3 cellular contexts compared by ENCODE assay signal in the genomic region with DNA sequence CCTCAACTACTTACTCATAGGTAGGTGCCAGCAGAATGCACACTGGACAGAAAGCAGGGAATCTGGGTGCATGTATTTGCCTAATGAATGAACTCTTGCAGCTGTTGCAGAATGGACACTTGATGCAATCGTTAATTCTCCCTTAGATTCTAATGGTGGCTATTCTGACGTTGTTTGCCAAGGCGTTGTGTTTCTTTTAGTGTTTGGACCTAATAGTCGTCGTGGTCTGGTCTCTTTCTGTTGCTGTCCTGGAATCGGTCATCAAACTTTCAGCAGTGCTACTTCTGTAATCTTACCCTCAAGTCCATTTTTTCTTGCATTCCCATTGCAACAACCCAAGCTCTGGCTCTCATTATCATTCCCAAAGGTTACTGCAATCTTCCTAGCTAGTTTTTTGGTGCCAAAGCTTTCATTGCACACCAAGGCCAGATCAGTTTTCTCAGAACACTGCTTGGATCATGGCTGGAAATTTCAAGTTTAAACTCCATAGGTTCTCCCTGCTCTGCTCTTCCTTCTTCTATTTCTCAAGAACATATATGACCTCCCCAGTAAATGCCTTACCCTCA.
TF ChIP-seq lines count a peak whose summit lies in the region.

No MANE protein-coding gene starts in this region.

TF ChIP-seq in A549, 52 proteins besides CTCF, POLR2A, EP300 and RAD21:
- no peak for TF ChIP-seq EHF (CRISPR knock-in tag; IDR thresholded peaks at IDR 0.05)
- TF ChIP-seq, protein P1, sequence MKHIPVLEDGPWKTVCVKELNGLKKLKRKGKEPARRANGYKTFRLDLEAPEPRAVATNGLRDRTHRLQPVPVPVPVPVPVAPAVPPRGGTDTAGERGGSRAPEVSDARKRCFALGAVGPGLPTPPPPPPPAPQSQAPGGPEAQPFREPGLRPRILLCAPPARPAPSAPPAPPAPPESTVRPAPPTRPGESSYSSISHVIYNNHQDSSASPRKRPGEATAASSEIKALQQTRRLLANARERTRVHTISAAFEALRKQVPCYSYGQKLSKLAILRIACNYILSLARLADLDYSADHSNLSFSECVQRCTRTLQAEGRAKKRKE (CRISPR knock-in tag; IDR thresholded peaks at IDR 0.05; ENCODE audit: low read depth), result no peak

TF ChIP-seq in HCT116, 20 proteins besides CTCF, POLR2A, EP300 and RAD21:
- TF ChIP-seq JUND (IDR thresholded peaks at IDR 0.05) (no peak), ZFX (IDR thresholded peaks at IDR 0.05) (no peak), FOSL1 (IDR thresholded peaks at IDR 0.05; ENCODE audit: low read depth) (no peak), EZH2 (IDR thresholded peaks at IDR 0.05) (no peak), CEBPB (IDR thresholded peaks at IDR 0.05; ENCODE audit: low read depth) (no peak), SIN3A (IDR thresholded peaks at IDR 0.05; ENCODE audit: low read depth) (no peak), TCF7L2 (IDR thresholded peaks at IDR 0.05; ENCODE audit: borderline replicate concordance, extremely low read depth, insufficient read depth, insufficient read length) (no peak), CBX3 (IDR thresholded peaks at IDR 0.05; ENCODE audit: low read depth) (no peak), ZNF274 (IDR thresholded peaks at IDR 0.05; ENCODE audit: low read depth, low read length) (no peak), SP1 (IDR thresholded peaks at IDR 0.05; ENCODE audit: low read depth) (no peak), YY1 (IDR thresholded peaks at IDR 0.05; ENCODE audit: extremely low read depth, insufficient replicate concordance, low read depth, low read length) (no peak), ELF1 (IDR thresholded peaks at IDR 0.05; ENCODE audit: borderline replicate concordance, low read depth) (no peak), EZH2phosphoT487 (IDR thresholded peaks at IDR 0.05; ENCODE audit: borderline replicate concordance) (no peak), SRF (IDR thresholded peaks at IDR 0.05; ENCODE audit: low read depth) (no peak), EGR1 (IDR thresholded peaks at IDR 0.05; ENCODE audit: low read depth) (no peak)
- TF ChIP-seq, protein P2, sequence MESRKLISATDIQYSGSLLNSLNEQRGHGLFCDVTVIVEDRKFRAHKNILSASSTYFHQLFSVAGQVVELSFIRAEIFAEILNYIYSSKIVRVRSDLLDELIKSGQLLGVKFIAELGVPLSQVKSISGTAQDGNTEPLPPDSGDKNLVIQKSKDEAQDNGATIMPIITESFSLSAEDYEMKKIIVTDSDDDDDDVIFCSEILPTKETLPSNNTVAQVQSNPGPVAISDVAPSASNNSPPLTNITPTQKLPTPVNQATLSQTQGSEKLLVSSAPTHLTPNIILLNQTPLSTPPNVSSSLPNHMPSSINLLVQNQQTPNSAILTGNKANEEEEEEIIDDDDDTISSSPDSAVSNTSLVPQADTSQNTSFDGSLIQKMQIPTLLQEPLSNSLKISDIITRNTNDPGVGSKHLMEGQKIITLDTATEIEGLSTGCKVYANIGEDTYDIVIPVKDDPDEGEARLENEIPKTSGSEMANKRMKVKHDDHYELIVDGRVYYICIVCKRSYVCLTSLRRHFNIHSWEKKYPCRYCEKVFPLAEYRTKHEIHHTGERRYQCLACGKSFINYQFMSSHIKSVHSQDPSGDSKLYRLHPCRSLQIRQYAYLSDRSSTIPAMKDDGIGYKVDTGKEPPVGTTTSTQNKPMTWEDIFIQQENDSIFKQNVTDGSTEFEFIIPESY (IDR thresholded peaks at IDR 0.05; ENCODE audit: extremely low read depth, insufficient replicate concordance, low read length), result no peak
- TF ChIP-seq, protein P3, sequence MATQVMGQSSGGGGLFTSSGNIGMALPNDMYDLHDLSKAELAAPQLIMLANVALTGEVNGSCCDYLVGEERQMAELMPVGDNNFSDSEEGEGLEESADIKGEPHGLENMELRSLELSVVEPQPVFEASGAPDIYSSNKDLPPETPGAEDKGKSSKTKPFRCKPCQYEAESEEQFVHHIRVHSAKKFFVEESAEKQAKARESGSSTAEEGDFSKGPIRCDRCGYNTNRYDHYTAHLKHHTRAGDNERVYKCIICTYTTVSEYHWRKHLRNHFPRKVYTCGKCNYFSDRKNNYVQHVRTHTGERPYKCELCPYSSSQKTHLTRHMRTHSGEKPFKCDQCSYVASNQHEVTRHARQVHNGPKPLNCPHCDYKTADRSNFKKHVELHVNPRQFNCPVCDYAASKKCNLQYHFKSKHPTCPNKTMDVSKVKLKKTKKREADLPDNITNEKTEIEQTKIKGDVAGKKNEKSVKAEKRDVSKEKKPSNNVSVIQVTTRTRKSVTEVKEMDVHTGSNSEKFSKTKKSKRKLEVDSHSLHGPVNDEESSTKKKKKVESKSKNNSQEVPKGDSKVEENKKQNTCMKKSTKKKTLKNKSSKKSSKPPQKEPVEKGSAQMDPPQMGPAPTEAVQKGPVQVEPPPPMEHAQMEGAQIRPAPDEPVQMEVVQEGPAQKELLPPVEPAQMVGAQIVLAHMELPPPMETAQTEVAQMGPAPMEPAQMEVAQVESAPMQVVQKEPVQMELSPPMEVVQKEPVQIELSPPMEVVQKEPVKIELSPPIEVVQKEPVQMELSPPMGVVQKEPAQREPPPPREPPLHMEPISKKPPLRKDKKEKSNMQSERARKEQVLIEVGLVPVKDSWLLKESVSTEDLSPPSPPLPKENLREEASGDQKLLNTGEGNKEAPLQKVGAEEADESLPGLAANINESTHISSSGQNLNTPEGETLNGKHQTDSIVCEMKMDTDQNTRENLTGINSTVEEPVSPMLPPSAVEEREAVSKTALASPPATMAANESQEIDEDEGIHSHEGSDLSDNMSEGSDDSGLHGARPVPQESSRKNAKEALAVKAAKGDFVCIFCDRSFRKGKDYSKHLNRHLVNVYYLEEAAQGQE (IDR thresholded peaks at IDR 0.05; ENCODE audit: low read depth), result no peak
- TF ChIP-seq, protein P4, sequence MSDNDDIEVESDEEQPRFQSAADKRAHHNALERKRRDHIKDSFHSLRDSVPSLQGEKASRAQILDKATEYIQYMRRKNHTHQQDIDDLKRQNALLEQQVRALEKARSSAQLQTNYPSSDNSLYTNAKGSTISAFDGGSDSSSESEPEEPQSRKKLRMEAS (IDR thresholded peaks at IDR 0.05), result no peak
- TF ChIP-seq, protein P5, sequence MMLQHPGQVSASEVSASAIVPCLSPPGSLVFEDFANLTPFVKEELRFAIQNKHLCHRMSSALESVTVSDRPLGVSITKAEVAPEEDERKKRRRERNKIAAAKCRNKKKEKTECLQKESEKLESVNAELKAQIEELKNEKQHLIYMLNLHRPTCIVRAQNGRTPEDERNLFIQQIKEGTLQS (IDR thresholded peaks at IDR 0.05), result no peak

TF ChIP-seq in GM23338, 12 proteins besides CTCF, POLR2A, EP300 and RAD21:
- TF ChIP-seq NANOG (IDR thresholded peaks at IDR 0.05; ENCODE audit: borderline replicate concordance) (no peak), STAT1 (IDR thresholded peaks at IDR 0.05; ENCODE audit: unreplicated experiment) (no peak), POLR2AphosphoS5 (IDR thresholded peaks at IDR 0.05; ENCODE audit: low read depth) (no peak), ZNF331 (CRISPR knock-in tag; IDR thresholded peaks at IDR 0.05; ENCODE audit: low read depth) (no peak), CREB1 (CRISPR knock-in tag; IDR thresholded peaks at IDR 0.05; ENCODE audit: low read depth) (no peak), EZH2 (IDR thresholded peaks at IDR 0.05; ENCODE audit: low read depth, unreplicated experiment) (no peak), JUNB (IDR thresholded peaks at IDR 0.05; ENCODE audit: unreplicated experiment) (no peak), ZNF114 (CRISPR knock-in tag; IDR thresholded peaks at IDR 0.05) (no peak), EZH2phosphoT487 (IDR thresholded peaks at IDR 0.05; ENCODE audit: unreplicated experiment) (no peak)
- TF ChIP-seq, protein P3 (IDR thresholded peaks at IDR 0.05; ENCODE audit: unreplicated experiment), result no peak
- TF ChIP-seq, protein P6, sequence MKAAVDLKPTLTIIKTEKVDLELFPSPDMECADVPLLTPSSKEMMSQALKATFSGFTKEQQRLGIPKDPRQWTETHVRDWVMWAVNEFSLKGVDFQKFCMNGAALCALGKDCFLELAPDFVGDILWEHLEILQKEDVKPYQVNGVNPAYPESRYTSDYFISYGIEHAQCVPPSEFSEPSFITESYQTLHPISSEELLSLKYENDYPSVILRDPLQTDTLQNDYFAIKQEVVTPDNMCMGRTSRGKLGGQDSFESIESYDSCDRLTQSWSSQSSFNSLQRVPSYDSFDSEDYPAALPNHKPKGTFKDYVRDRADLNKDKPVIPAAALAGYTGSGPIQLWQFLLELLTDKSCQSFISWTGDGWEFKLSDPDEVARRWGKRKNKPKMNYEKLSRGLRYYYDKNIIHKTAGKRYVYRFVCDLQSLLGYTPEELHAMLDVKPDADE (IDR thresholded peaks at IDR 0.05), result no peak
- TF ChIP-seq, protein P7, sequence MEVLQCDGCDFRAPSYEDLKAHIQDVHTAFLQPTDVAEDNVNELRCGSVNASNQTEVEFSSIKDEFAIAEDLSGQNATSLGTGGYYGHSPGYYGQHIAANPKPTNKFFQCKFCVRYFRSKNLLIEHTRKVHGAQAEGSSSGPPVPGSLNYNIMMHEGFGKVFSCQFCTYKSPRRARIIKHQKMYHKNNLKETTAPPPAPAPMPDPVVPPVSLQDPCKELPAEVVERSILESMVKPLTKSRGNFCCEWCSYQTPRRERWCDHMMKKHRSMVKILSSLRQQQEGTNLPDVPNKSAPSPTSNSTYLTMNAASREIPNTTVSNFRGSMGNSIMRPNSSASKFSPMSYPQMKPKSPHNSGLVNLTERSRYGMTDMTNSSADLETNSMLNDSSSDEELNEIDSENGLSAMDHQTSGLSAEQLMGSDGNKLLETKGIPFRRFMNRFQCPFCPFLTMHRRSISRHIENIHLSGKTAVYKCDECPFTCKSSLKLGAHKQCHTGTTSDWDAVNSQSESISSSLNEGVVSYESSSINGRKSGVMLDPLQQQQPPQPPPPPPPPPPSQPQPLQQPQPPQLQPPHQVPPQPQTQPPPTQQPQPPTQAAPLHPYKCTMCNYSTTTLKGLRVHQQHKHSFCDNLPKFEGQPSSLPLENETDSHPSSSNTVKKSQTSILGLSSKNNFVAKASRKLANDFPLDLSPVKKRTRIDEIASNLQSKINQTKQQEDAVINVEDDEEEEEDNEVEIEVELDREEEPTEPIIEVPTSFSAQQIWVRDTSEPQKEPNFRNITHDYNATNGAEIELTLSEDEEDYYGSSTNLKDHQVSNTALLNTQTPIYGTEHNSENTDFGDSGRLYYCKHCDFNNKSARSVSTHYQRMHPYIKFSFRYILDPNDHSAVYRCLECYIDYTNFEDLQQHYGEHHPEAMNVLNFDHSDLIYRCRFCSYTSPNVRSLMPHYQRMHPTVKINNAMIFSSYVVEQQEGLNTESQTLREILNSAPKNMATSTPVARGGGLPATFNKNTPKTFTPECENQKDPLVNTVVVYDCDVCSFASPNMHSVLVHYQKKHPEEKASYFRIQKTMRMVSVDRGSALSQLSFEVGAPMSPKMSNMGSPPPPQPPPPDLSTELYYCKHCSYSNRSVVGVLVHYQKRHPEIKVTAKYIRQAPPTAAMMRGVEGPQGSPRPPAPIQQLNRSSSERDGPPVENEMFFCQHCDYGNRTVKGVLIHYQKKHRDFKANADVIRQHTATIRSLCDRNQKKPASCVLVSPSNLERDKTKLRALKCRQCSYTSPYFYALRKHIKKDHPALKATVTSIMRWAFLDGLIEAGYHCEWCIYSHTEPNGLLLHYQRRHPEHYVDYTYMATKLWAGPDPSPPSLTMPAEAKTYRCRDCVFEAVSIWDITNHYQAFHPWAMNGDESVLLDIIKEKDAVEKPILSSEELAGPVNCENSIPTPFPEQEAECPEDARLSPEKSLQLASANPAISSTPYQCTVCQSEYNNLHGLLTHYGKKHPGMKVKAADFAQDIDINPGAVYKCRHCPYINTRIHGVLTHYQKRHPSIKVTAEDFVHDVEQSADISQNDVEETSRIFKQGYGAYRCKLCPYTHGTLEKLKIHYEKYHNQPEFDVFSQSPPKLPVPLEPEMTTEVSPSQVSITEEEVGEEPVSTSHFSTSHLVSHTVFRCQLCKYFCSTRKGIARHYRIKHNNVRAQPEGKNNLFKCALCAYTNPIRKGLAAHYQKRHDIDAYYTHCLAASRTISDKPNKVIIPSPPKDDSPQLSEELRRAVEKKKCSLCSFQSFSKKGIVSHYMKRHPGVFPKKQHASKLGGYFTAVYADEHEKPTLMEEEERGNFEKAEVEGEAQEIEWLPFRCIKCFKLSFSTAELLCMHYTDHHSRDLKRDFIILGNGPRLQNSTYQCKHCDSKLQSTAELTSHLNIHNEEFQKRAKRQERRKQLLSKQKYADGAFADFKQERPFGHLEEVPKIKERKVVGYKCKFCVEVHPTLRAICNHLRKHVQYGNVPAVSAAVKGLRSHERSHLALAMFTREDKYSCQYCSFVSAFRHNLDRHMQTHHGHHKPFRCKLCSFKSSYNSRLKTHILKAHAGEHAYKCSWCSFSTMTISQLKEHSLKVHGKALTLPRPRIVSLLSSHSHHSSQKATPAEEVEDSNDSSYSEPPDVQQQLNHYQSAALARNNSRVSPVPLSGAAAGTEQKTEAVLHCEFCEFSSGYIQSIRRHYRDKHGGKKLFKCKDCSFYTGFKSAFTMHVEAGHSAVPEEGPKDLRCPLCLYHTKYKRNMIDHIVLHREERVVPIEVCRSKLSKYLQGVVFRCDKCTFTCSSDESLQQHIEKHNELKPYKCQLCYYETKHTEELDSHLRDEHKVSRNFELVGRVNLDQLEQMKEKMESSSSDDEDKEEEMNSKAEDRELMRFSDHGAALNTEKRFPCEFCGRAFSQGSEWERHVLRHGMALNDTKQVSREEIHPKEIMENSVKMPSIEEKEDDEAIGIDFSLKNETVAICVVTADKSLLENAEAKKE (CRISPR knock-in tag; IDR thresholded peaks at IDR 0.05), result no peak
